24 cellular contexts compared by ENCODE assay signal in genomic region chr1:55364216-55364615, GRCh38.
"Had no signal": no experiment of that assay in that cellular context is flagged by ENCODE, and none has a peak within 500 bp of the region (broad histone marks: within the 10 kb centered on the region; RNA-seq: fewer than 3 reads in every experiment).

No MANE protein-coding gene starts in this region.

- H3K4me1 ChIP-seq: colonic mucosa, left lung, thyroid gland had no signal

- H3K27ac ChIP-seq: colonic mucosa, epithelial cell of prostate, left lung, thyroid gland had no signal

- H3K27me3 ChIP-seq: colonic mucosa, gastrocnemius medialis, heart left ventricle, left lung, thyroid gland had no signal

- DNase-seq: activated CD4-positive, alpha-beta memory T cell treated with anti-CD3 and anti-CD28 coated beads, Interleukin-2, amount 10 ng/mL, durations not matched to agents 7 days and 5 days; activated CD4-positive, alpha-beta T cell treated with anti-CD3 and anti-CD28 coated beads for 36 hours; activated CD8-positive, alpha-beta memory T cell treated with anti-CD3 and anti-CD28 coated beads, Interleukin-2, amount 10 ng/mL, durations not matched to agents 7 days and 5 days; activated naive CD4-positive, alpha-beta T cell treated with anti-CD3 and anti-CD28 coated beads for 36 hours; anterior cingulate cortex; colonic mucosa; endodermal cell; gastrocnemius medialis; heart left ventricle; left lung; occipital lobe; posterior cingulate gyrus; retina; stimulated activated CD4-positive, alpha-beta T cell treated with anti-CD3 and anti-CD28 coated beads, Interleukin-12 subunit alpha, Interleukin-12 subunit beta, amount 100 ng/mL, for 4 hours; stimulated activated CD4-positive, alpha-beta T cell treated with anti-CD3 and anti-CD28 coated beads, Interleukin-1b, Interleukin-23, amount 100 ng/mL, for 48 hours; stimulated activated CD8-positive, alpha-beta memory T cell treated with anti-CD3 and anti-CD28 coated beads, Interleukin-4, amount 100 ng/mL, for 48 hours; stimulated activated naive CD4-positive, alpha-beta T cell; T-helper 2 cell; thyroid gland had no signal

- ATAC-seq: activated CD4-positive, alpha-beta T cell treated with anti-CD3 and anti-CD28 coated beads for 36 hours; activated CD8-positive, alpha-beta memory T cell treated with anti-CD3 and anti-CD28 coated beads, Interleukin-2, amount 10 ng/mL, durations not matched to agents 7 days and 5 days; gastrocnemius medialis; left lung; WTC11 had no signal

- H3K9me3 ChIP-seq: colonic mucosa, gastrocnemius medialis, thyroid gland had no signal

- H3K27ac Mint-ChIP-seq: activated CD4-positive, alpha-beta T cell treated with anti-CD3 and anti-CD28 coated beads for 36 hours; activated CD8-positive, alpha-beta memory T cell treated with anti-CD3 and anti-CD28 coated beads, Interleukin-2, amount 10 ng/mL, durations not matched to agents 7 days and 5 days; activated naive CD4-positive, alpha-beta T cell treated with anti-CD3 and anti-CD28 coated beads for 36 hours; activated T-helper 2 cell treated with anti-CD3 and anti-CD28 coated beads, Interferon-gamma antibody, Interleukin-2, Interleukin-4, amounts not matched to agents 10 μg/mL and 5 μg/mL and 100 μg/mL, durations not matched to agents 14 hours and 24 hours and 36 hours; endodermal cell; WTC11 had no signal

- H3K4me3 ChIP-seq: colonic mucosa, gastrocnemius medialis, heart left ventricle, left lung, thyroid gland had no signal

- H3K4me1 Mint-ChIP-seq: central memory CD8-positive, alpha-beta T cell; endodermal cell; WTC11 had no signal

- H3K4me3 Mint-ChIP-seq: activated CD4-positive, alpha-beta memory T cell treated with anti-CD3 and anti-CD28 coated beads, Interleukin-2, amount 10 ng/mL, durations not matched to agents 7 days and 5 days; activated CD4-positive, alpha-beta T cell treated with anti-CD3 and anti-CD28 coated beads for 36 hours; activated CD8-positive, alpha-beta memory T cell treated with anti-CD3 and anti-CD28 coated beads, Interleukin-2, amount 10 ng/mL, durations not matched to agents 7 days and 5 days; activated naive CD4-positive, alpha-beta T cell treated with anti-CD3 and anti-CD28 coated beads for 36 hours; brain; central memory CD8-positive, alpha-beta T cell; endodermal cell; WTC11 had no signal

- H3K36me3 ChIP-seq: colonic mucosa, gastrocnemius medialis, heart left ventricle, left lung, thyroid gland had no signal

- H3K27me3 Mint-ChIP-seq: activated CD4-positive, alpha-beta T cell treated with anti-CD3 and anti-CD28 coated beads for 36 hours had no signal

- H3K36me3 Mint-ChIP-seq: activated CD8-positive, alpha-beta memory T cell treated with anti-CD3 and anti-CD28 coated beads, Interleukin-2, amount 10 ng/mL, durations not matched to agents 7 days and 5 days; brain; WTC11 had no signal
